Comparison of ENCODE assay signal across 35 cellular contexts in the genomic region with DNA sequence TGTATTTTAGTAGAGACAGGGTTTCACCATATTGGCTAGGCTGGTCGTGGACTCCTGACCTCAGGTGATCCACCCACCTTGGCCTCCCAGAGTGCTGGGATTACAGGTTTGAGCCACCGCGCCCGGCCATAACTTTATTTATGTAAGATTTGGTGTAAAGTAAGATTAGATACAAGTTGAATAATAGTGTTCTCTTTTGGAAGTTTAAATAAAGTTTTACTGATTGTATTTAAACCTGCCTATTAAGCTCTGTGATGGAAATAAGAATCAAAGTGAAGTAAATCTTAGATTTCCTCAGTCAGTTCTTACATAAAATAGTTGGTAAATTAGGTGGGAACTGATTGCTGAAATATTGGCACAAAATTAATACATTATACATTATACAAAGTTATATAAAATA.
"Had no signal": no experiment of that assay in that cellular context is flagged by ENCODE, and none has a peak within 500 bp of the region (broad histone marks: within the 10 kb centered on the region; RNA-seq: fewer than 3 reads in every experiment).

No MANE protein-coding gene starts in this region.

- H3K4me3 ChIP-seq: MG63 had no signal

- DNase-seq: Karpas-422, Kasumi-1, MG63, MM.1S, MV-4-11, NCI-H1048, NCI-H1092, NCI-H1092 treated with DMSO at 0.1 percent for 48 hours, NCI-H1105, NCI-H1105 treated with DMSO at 0.1 percent for 48 hours, NCI-H1417, NCI-H1417 treated with DMSO at 0.1 percent for 48 hours, NCI-H1436, NCI-H1436 treated with DMSO at 0.1 percent for 48 hours, NCI-H146, NCI-H1694, NCI-H1694 treated with DMSO at 0.1 percent for 48 hours, NCI-H187, NCI-H187 treated with DMSO at 0.1 percent for 48 hours, NCI-H1930, NCI-H2029, NCI-H2029 treated with DMSO at 0.1 percent for 48 hours, NCI-H2081, NCI-H2081 treated with DMSO at 0.1 percent for 48 hours, NCI-H2107, NCI-H2171, NCI-H2171 treated with DMSO at 0.1 percent for 48 hours, NCI-H2227 treated with DMSO at 0.1 percent for 48 hours, NCI-H226, NCI-H345, NCI-H446, NCI-H446 treated with DMSO at 0.1 percent for 48 hours, NCI-H510A, NCI-H510A treated with DMSO at 0.1 percent for 48 hours, NCI-H524 had no signal

- H3K27me3 ChIP-seq: MG63 had no signal

- H3K9me3 ChIP-seq: MG63 had no signal
